17 cellular contexts compared by ENCODE assay signal in the genomic region with DNA sequence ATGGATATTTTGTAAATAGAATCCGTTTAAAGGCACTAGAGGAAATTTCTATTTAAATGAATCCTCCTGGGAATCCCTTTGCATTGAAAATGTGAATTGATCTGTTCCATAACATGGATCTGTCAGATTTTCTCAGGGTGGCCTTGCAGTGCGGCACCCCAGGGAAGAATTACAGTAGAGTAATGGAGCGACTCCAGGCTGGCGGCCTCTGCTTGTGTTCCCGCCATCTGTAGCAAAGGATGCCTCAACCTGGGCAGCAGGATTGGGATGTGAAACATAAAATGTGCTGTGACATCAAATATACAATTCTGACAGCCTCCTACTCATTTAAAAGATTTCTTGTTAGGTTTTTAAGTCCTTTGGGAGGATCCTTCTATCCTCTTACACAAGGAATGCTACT.
"Had no signal": no experiment of that assay in that cellular context is flagged by ENCODE, and none has a peak within 500 bp of the region (broad histone marks: within the 10 kb centered on the region; RNA-seq: fewer than 3 reads in every experiment).

No MANE protein-coding gene starts in this region.

- H3K9me3 Mint-ChIP-seq: activated naive CD4-positive, alpha-beta T cell treated with anti-CD3 and anti-CD28 coated beads, Interleukin-2, amount 10 ng/mL, durations not matched to agents 7 days and 5 days; activated T-cell treated with anti-CD3 and anti-CD28 coated beads, Interleukin-2, amount 50 U/mL, for 24 hours; stimulated activated naive CD8-positive, alpha-beta T cell treated with anti-CD3 and anti-CD28 coated beads, Interleukin-15, Interleukin-2, amounts not matched to agents 100 ng/mL and 50 ng/mL, for 24 hours; T-helper 2 cell treated with Interferon-gamma antibody and Interleukin-4, amounts not matched to agents 5 μg/mL and 100 μg/mL, for 36 hours had no signal

- H3K36me3 Mint-ChIP-seq: activated naive CD4-positive, alpha-beta T cell treated with anti-CD3 and anti-CD28 coated beads, Interleukin-2, amount 10 ng/mL, durations not matched to agents 7 days and 5 days had no signal

- H3K27ac ChIP-seq: gastroesophageal sphincter, left lung, neutrophil, prostate gland, suprapubic skin had no signal

- H3K27ac Mint-ChIP-seq: activated naive CD4-positive, alpha-beta T cell treated with anti-CD3 and anti-CD28 coated beads, Interleukin-2, amount 10 ng/mL, durations not matched to agents 7 days and 5 days; activated T-cell treated with anti-CD3 and anti-CD28 coated beads, Interleukin-2, amount 50 U/mL, for 24 hours; naive thymus-derived CD4-positive, alpha-beta T cell; stimulated activated naive CD8-positive, alpha-beta T cell treated with anti-CD3 and anti-CD28 coated beads, Interleukin-15, Interleukin-2, amounts not matched to agents 100 ng/mL and 50 ng/mL, for 24 hours; T-helper 2 cell treated with Interferon-gamma antibody and Interleukin-4, amounts not matched to agents 5 μg/mL and 100 μg/mL, for 36 hours had no signal

- H3K9me3 ChIP-seq: gastroesophageal sphincter, left lung, neutrophil, prostate gland, suprapubic skin had no signal

- H3K4me1 ChIP-seq: gastroesophageal sphincter, prostate gland, suprapubic skin had no signal

- DNase-seq: activated naive CD4-positive, alpha-beta T cell treated with anti-CD3 and anti-CD28 coated beads, Interleukin-2, amount 10 ng/mL, durations not matched to agents 7 days and 5 days; activated T-cell treated with anti-CD3 and anti-CD28 coated beads, Interleukin-2, amount 50 U/mL, for 24 hours; dorsolateral prefrontal cortex; left lung; mammary epithelial cell; naive thymus-derived CD4-positive, alpha-beta T cell; right cardiac atrium; stimulated activated CD4-positive, alpha-beta T cell treated with anti-CD3 and anti-CD28 coated beads, Interleukin-4, amount 100 ng/mL, for 4 hours; stimulated activated CD8-positive, alpha-beta memory T cell treated with anti-CD3 and anti-CD28 coated beads, Interleukin-4, amount 100 ng/mL, for 48 hours; SW 1271 had no signal

- H3K4me3 ChIP-seq: dorsolateral prefrontal cortex, gastroesophageal sphincter, left lung, prostate gland, suprapubic skin had no signal

- H3K27me3 ChIP-seq: dorsolateral prefrontal cortex, gastroesophageal sphincter, left lung, neutrophil, suprapubic skin had no signal

- ATAC-seq: activated CD4-positive, CD25-positive, alpha-beta regulatory T cell treated with anti-CD3 and anti-CD28 coated beads, Interleukin-2, amount 50 U/mL, for 24 hours; gastroesophageal sphincter had no signal

- H3K36me3 ChIP-seq: gastroesophageal sphincter, left lung, neutrophil, prostate gland, suprapubic skin had no signal

- H3K4me3 Mint-ChIP-seq: activated naive CD4-positive, alpha-beta T cell treated with anti-CD3 and anti-CD28 coated beads, Interleukin-2, amount 10 ng/mL, durations not matched to agents 7 days and 5 days; activated T-cell treated with anti-CD3 and anti-CD28 coated beads, Interleukin-2, amount 50 U/mL, for 24 hours; naive thymus-derived CD4-positive, alpha-beta T cell; stimulated activated naive CD8-positive, alpha-beta T cell treated with anti-CD3 and anti-CD28 coated beads, Interleukin-15, Interleukin-2, amounts not matched to agents 100 ng/mL and 50 ng/mL, for 24 hours; T-helper 2 cell treated with Interferon-gamma antibody and Interleukin-4, amounts not matched to agents 5 μg/mL and 100 μg/mL, for 36 hours had no signal

- H3K27me3 Mint-ChIP-seq: activated T-cell treated with anti-CD3 and anti-CD28 coated beads, Interleukin-2, amount 50 U/mL, for 24 hours; stimulated activated naive CD8-positive, alpha-beta T cell treated with anti-CD3 and anti-CD28 coated beads, Interleukin-15, Interleukin-2, amounts not matched to agents 100 ng/mL and 50 ng/mL, for 24 hours had no signal
